ENCODE assay signal across 1 cellular context in genomic region chr1:39385067-39385988, GRCh38.
TF ChIP-seq lines count a peak whose summit lies in the region.

No MANE protein-coding gene starts in this region.

TF ChIP-seq in K562, 482 proteins besides CTCF, POLR2A, EP300 and RAD21 (continued from another document and continues in another):
- no peak for TF ChIP-seq RERE (CRISPR knock-in tag; IDR thresholded peaks at IDR 0.05; ENCODE audit: borderline replicate concordance)
- 0 out of 2 replicates have a peak, but pooled peaks have one; percentile 62 for TF ChIP-seq MEF2D (tag; conservative IDR thresholded peaks at IDR 0.05; ENCODE audit: low read depth)
- no peak for TF ChIP-seq RBBP5 (IDR thresholded peaks at IDR 0.05; ENCODE audit: borderline replicate concordance, insufficient read depth, low read length, poor library complexity, severe bottlenecking)
- no peak for TF ChIP-seq NFE2L1 (tag; IDR thresholded peaks at IDR 0.05; ENCODE audit: borderline replicate concordance, low read depth)
- no peak for TF ChIP-seq ZNF655 (CRISPR knock-in tag; IDR thresholded peaks at IDR 0.05)
- TF ChIP-seq KLF16 (IDR thresholded peaks at IDR 0.05), result no peak
- no peak for TF ChIP-seq FUS (optimal IDR thresholded peaks at IDR 0.05; ENCODE audit: low read depth, low read length)
- no peak for TF ChIP-seq ARNT (IDR thresholded peaks at IDR 0.05)
- no peak for TF ChIP-seq HES1 (IDR thresholded peaks at IDR 0.05; ENCODE audit: low read depth)
- TF ChIP-seq NFIC (IDR thresholded peaks at IDR 0.05), result 0 out of 2 replicates have a peak, but pooled peaks have one; percentile 18
- no peak for TF ChIP-seq BCL6 (CRISPR knock-in tag; IDR thresholded peaks at IDR 0.05)
- peak; percentile 62 to 74; a peak in 2 of 4 replicates for TF ChIP-seq UBTF (IDR thresholded peaks at IDR 0.05; ENCODE audit: borderline replicate concordance in 1 of 2, low read depth in 2 of 2, low read length in 2 of 2)
- TF ChIP-seq MED1 (CRISPR knock-in tag; IDR thresholded peaks at IDR 0.05; ENCODE audit: borderline replicate concordance), result no peak
- no peak for TF ChIP-seq PHB (CRISPR knock-in tag; IDR thresholded peaks at IDR 0.05)
- no peak for TF ChIP-seq CEBPZ (IDR thresholded peaks at IDR 0.05; ENCODE audit: borderline replicate concordance, low read depth, low read length)
- TF ChIP-seq TSC22D4 (tag; IDR thresholded peaks at IDR 0.05), result no peak
- TF ChIP-seq SREBF1 (IDR thresholded peaks at IDR 0.05; ENCODE audit: borderline replicate concordance, low read depth, low read length), result no peak
- no peak for TF ChIP-seq ZNF778 (CRISPR knock-in tag; IDR thresholded peaks at IDR 0.05)
- peak; percentile 24 for TF ChIP-seq NFYB (IDR thresholded peaks at IDR 0.05; ENCODE audit: extremely low read depth, insufficient read length)
- 0 out of 2 replicates have a peak, but pooled peaks have one; percentile 23 for TF ChIP-seq CUX1 (CRISPR knock-in tag; IDR thresholded peaks at IDR 0.05)
- peak; percentile 85 for TF ChIP-seq MYC (IDR thresholded peaks at IDR 0.05; ENCODE audit: low read depth, low read length)
- TF ChIP-seq MYC (CRISPR knock-in tag; IDR thresholded peaks at IDR 0.05; ENCODE audit: borderline replicate concordance, low read depth), result no peak
- TF ChIP-seq ZNF316 (IDR thresholded peaks at IDR 0.05), result no peak
- no peak for TF ChIP-seq HEY1 (CRISPR knock-in tag; IDR thresholded peaks at IDR 0.05; ENCODE audit: borderline replicate concordance)
- TF ChIP-seq SMARCA4 (IDR thresholded peaks at IDR 0.05), result peak; percentile 73; the same call in 1 of the 2 replicates
- TF ChIP-seq ZZZ3 (IDR thresholded peaks at IDR 0.05), result no peak
